ENCODE assay signal across 16 cellular contexts in genomic region chr1:28439320-28439719, GRCh38.
DNase-seq lines count a peak whose midpoint lies in the region; ATAC-seq and TF ChIP-seq lines count a peak whose summit lies in the region.
"Had no signal": no experiment of that assay in that cellular context is flagged by ENCODE, and none has a peak within 500 bp of the region (broad histone marks: within the 10 kb centered on the region; RNA-seq: fewer than 3 reads in every experiment).

No MANE protein-coding gene starts in this region.

- no peak overlapping the region for H2AK9ac ChIP-seq in IMR-90 (replicated peaks; ENCODE audit: low read depth, low read length, poor library complexity)

- no peak overlapping the region for H4K8ac ChIP-seq in IMR-90 (ENCODE audit: low read depth in 2 of 2, low read length in 2 of 2)

- no peak for TF ChIP-seq CTCF in IMR-90 (conservative IDR thresholded peaks at IDR 0.05; ENCODE audit: low read depth, low read length)
- no peak for TF ChIP-seq CTCF in brain microvascular endothelial cell (IDR thresholded peaks at IDR 0.05; ENCODE audit: low read depth, low read length, missing control alignments)
- TF ChIP-seq CTCF in nephron (IDR thresholded peaks at IDR 0.05; ENCODE audit: unreplicated experiment in 3 of 3) = no peak

- no peaks in the 10 kb centered on the region; the same call in 1 of the 2 replicates for H3K9me1 ChIP-seq in IMR-90 (ENCODE audit: insufficient read depth, low read length)

- H3K23ac ChIP-seq in IMR-90 (ENCODE audit: low read depth, low read length) = no peak overlapping the region

- H3K4ac ChIP-seq in IMR-90 (ENCODE audit: low read depth, low read length) = no peak overlapping the region

- H3K36me3 Mint-ChIP-seq in nephron (ENCODE audit: low read depth) = peaks cover 18% of the 10 kb centered on the region

- no peak overlapping the region for H3K56ac ChIP-seq in IMR-90 (ENCODE audit: extremely low read depth, insufficient read depth, low read length)

- H3K79me2 ChIP-seq in ACC112 (ENCODE audit: control insufficient read depth, insufficient read depth, low read length, unreplicated experiment) = peaks cover 53% of the 10 kb centered on the region

- peak overlapping the region; percentile 46 to 77 (median 76) for H3K4me3 Mint-ChIP-seq in nephron

- peaks cover 14 to 45% of the 10 kb centered on the region in 2 experiments for H3K79me1 ChIP-seq in IMR-90 (ENCODE audit: low read depth in 1 of 2, low read length in 2 of 2)

- no peak overlapping the region for H4K91ac ChIP-seq in IMR-90 (ENCODE audit: insufficient read depth, low read depth, low read length)

- peaks cover 10% of the 10 kb centered on the region for H3K4me1 Mint-ChIP-seq in nephron

- peaks cover 14% of the 10 kb centered on the region; the same call in 1 of the 2 replicates for H4K20me1 ChIP-seq in IMR-90 (ENCODE audit: insufficient read depth, low read length)

- peak overlapping the region in 2 of 3 experiments; percentile 8 to 76 for H3K27ac Mint-ChIP-seq in nephron
- H3K27ac Mint-ChIP-seq: activated CD4-positive, alpha-beta T cell treated with anti-CD3 and anti-CD28 coated beads, Interleukin-2, amount 10 ng/mL, durations not matched to agents 7 days and 5 days had no signal

- H3K4me1 ChIP-seq in ACC112 (ENCODE audit: control insufficient read depth, insufficient read depth, low read length, unreplicated experiment) = peaks cover 26% of the 10 kb centered on the region
- peaks cover 2% of the 10 kb centered on the region; the same call in 1 of the 2 replicates for H3K4me1 ChIP-seq in IMR-90 (ENCODE audit: control insufficient read depth, insufficient read depth, low read length)
- H3K4me1 ChIP-seq: colonic mucosa had no signal

- H2BK5ac ChIP-seq in IMR-90 (ENCODE audit: low read depth, low read length, poor library complexity, severe bottlenecking) = peak overlapping the region; percentile 7

- no peaks in the 10 kb centered on the region for H3K9me3 ChIP-seq in IMR-90 (ENCODE audit: control insufficient read depth, insufficient read depth, low read length)
- H3K9me3 ChIP-seq: colonic mucosa had no signal

- peak overlapping the region; percentile 26; the same call in 1 of the 2 replicates for H3K4me2 ChIP-seq in IMR-90 (ENCODE audit: low read depth, low read length)
- H3K4me2 ChIP-seq: BLaER1 had no signal

- H2BK15ac ChIP-seq in IMR-90 (ENCODE audit: low read depth, low read length) = no peak overlapping the region

- no peak overlapping the region for H3K14ac ChIP-seq in IMR-90 (replicated peaks; ENCODE audit: low read depth, low read length)

- no peaks in the 10 kb centered on the region for H3K9me3 Mint-ChIP-seq in nephron

- H3K36me3 ChIP-seq in ACC112 (ENCODE audit: insufficient read depth, low read length) (no peaks in the 10 kb centered on the region), IMR-90 (ENCODE audit: control insufficient read depth, insufficient read depth, low read length) (no peaks in the 10 kb centered on the region), brain microvascular endothelial cell (replicated peaks) (no peaks in the 10 kb centered on the region)
- H3K36me3 ChIP-seq: colonic mucosa had no signal

- no peak overlapping the region for H2BK120ac ChIP-seq in IMR-90 (ENCODE audit: low read depth, low read length)

- H2AFZ ChIP-seq in ACC112 (ENCODE audit: low read length, unreplicated experiment) (no peak overlapping the region), IMR-90 (replicated peaks; ENCODE audit: low read length, poor library complexity) (no peak overlapping the region)

- TF ChIP-seq POLR2A in IMR-90 (IDR thresholded peaks at IDR 0.05; ENCODE audit: low read depth, low read length) = no peak

- intact Hi-C loops in IMR-90 (cut with micrococcal nuclease) (no loop called here), sciatic nerve (cut with DNase I) (no loop called here)

- in situ Hi-C loops in IMR-90 (cut with MboI; ENCODE audit: low sequenced_read_pairs) (no loop called here), brain microvascular endothelial cell (cut with HindIII; ENCODE audit: low pct_ligation_motif_present, low sequenced_read_pairs) (no loop called here)

- dilution Hi-C loops in IMR-90 (cut with HindIII; ENCODE audit: low sequenced_read_pairs, unreplicated experiment) = no loop called here

- no peak overlapping the region for H3K9ac ChIP-seq in IMR-90 (ENCODE audit: low read depth, low read length)
- H3K9ac ChIP-seq: BLaER1 had no signal

- H3K4me3 ChIP-seq in ACC112 (ENCODE audit: low read depth, low read length) (peak overlapping the region; percentile 78), IMR-90 (ENCODE audit: insufficient read depth, low read depth, low read length) (no peak overlapping the region), brain microvascular endothelial cell (ENCODE audit: low read depth, low read length) (no peak overlapping the region)
- H3K4me3 ChIP-seq: BLaER1, colonic mucosa had no signal

- no peak for DNase-seq in IMR-90
- no peak for DNase-seq in brain microvascular endothelial cell
- no peak for DNase-seq in NCI-H510A treated with DMSO at 0.1 percent for 48 hours (lab: John Stamatoyannopoulos, UW)
- no peak for DNase-seq in GM19238 (ENCODE audit: insufficient read length, low spot score)
- DNase-seq in stimulated activated naive CD8-positive, alpha-beta T cell treated with anti-CD3 and anti-CD28 coated beads, Interleukin-15, Interleukin-2, amounts not matched to agents 100 U/mL and 50 U/mL, for 24 hours = no peak
- no peak for DNase-seq in sciatic nerve (ENCODE audit: low spot score)
- DNase-seq: activated CD4-positive, alpha-beta T cell treated with anti-CD3 and anti-CD28 coated beads, Interleukin-2, amount 10 ng/mL, durations not matched to agents 7 days and 5 days; activated T-cell treated with anti-CD3 and anti-CD28 coated beads, Interleukin-2, amount 50 U/mL, for 48 hours; colonic mucosa; KG1; NCI-H2171 treated with DMSO at 0.1 percent for 48 hours; NCI-H82; SHP77 treated with DMSO at 0.1 percent for 48 hours had no signal

- no peak overlapping the region for H2AK5ac ChIP-seq in IMR-90 (ENCODE audit: low read depth, low read length)

- CTCF ChIA-PET in IMR-90 (lab: Yijun Ruan, JAX) = interaction anchor here (0.6 kb wide), 1 partner anchor 12 kb away, joined by 7 read pairs; no protein-coding TSS in a partner anchor

- no peak overlapping the region for H3K18ac ChIP-seq in IMR-90 (ENCODE audit: low read depth, low read length)

- no peaks in the 10 kb centered on the region for H3K27me3 Mint-ChIP-seq in nephron (ENCODE audit: low read depth)
- H3K27me3 Mint-ChIP-seq: activated CD4-positive, alpha-beta T cell treated with anti-CD3 and anti-CD28 coated beads, Interleukin-2, amount 10 ng/mL, durations not matched to agents 7 days and 5 days had no signal

- H3K27me3 ChIP-seq in ACC112 (ENCODE audit: insufficient read depth, low read length) = no peaks in the 10 kb centered on the region
- H3K27me3 ChIP-seq in IMR-90 (ENCODE audit: control insufficient read depth, insufficient read depth, low read length) = no peaks in the 10 kb centered on the region
- no peaks in the 10 kb centered on the region for H3K27me3 ChIP-seq in brain microvascular endothelial cell (replicated peaks)
- H3K27me3 ChIP-seq: BLaER1, colonic mucosa had no signal

- no peak for ATAC-seq in IMR-90 (ENCODE audit: low read depth)
- ATAC-seq in stimulated activated naive CD8-positive, alpha-beta T cell treated with anti-CD3 and anti-CD28 coated beads, Interleukin-15, Interleukin-2, amounts not matched to agents 100 U/mL and 50 U/mL, for 24 hours = no peak
- no peak for ATAC-seq in sciatic nerve

- no peak for TF ChIP-seq RAD21 in IMR-90 (IDR thresholded peaks at IDR 0.05; ENCODE audit: low read length)

- POLR2A ChIA-PET in IMR-90 (lab: Charles Lee; ENCODE audit: unreplicated experiment) = no interaction called here

- H3K27ac ChIP-seq in ACC112 (ENCODE audit: low read depth, low read length) (peak overlapping the region; percentile 95), IMR-90 (ENCODE audit: insufficient read depth, low read length) (no peak overlapping the region), brain microvascular endothelial cell (peak overlapping the region; percentile 7)
- H3K27ac ChIP-seq: BLaER1, colonic mucosa had no signal

- H2BK20ac ChIP-seq in IMR-90 (ENCODE audit: low read depth, low read length) = no peak overlapping the region

- H4K5ac ChIP-seq in IMR-90 (ENCODE audit: low read depth, low read length) = no peak overlapping the region

- no TSS peak for BruUV-seq in IMR-90 (replicated peaks; lab: Mats Ljungman, UMichigan)

TF ChIP-seq in IMR-90, 13 proteins besides CTCF, POLR2A, EP300 and RAD21:
- TF ChIP-seq NFE2L2 (IDR thresholded peaks at IDR 0.05; ENCODE audit: low read depth, low read length) (no peak), USF2 (IDR thresholded peaks at IDR 0.05; ENCODE audit: low read depth, low read length) (no peak)
